In the genomic region with DNA sequence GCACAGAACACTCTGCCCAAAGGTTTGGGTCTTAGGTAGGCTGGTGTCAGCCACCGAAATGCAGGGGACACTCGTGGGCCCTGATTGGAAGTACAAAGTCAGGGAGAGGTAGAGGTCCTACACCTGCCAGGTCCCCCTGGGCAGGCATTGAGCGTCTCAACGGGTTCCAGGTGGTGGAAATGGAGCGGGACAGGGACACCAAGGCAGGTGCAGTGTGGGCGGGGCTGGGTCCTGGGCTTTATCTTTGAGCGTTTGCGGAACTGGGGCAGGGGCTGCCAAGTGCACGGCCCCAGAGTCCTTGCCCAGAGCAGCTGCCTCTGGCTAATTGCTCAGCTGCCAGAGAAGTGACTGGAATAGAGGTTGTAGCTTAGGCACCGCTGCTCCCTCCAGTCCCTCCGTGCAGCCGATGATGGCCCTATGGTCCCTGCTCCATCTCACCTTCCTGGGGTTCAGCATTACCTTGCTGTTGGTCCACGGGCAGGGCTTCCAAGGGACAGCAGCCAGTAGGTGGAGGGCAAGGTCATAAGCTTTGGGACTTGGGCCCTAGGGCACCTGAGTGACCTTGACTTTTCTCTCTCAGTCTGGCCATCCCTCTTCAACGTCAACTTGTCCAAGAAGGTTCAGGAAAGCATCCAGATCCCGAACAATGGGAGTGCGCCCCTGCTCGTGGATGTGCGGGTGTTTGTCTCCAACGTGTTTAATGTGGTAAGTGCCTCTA, we compare ENCODE assay signal across 10 cellular contexts. TPM values are rescaled to one million over a fixed set of nuclear protein-coding genes. Genes with fewer than 3 reads are reported as not detected.
DNase-seq lines count a peak whose midpoint lies in the region; ATAC-seq and TF ChIP-seq lines count a peak whose summit lies in the region.
"Had no signal": no experiment of that assay in that cellular context is flagged by ENCODE, and none has a peak within 500 bp of the region (broad histone marks: within the 10 kb centered on the region; RNA-seq: fewer than 3 reads in every experiment).

A gene (plus strand): TSS at position 324 of the 718 bp plus-strand sequence. CDS start 83 bp downstream, at position 407.

- peaks cover 29% of the 10 kb centered on the region for H3K4me1 ChIP-seq in cardiac muscle cell (ENCODE audit: low read depth)

- no peak for DNase-seq in cardiac muscle cell (ENCODE audit: low read depth in 1 of 2, low spot score in 1 of 2)
- no peak for DNase-seq in cardiac septum (ENCODE audit: low spot score)
- DNase-seq in NCI-H146 (lab: John Stamatoyannopoulos, UW) = peak; percentile 61
- DNase-seq in chondrocyte (ENCODE audit: low spot score) = peak; percentile 84
- DNase-seq in type B pancreatic cell (ENCODE audit: extremely low spot score, unreplicated experiment) = no peak
- DNase-seq in activated naive CD4-positive, alpha-beta T cell treated with Interleukin-2 at 50 U/mL for 16 hours = no peak
- DNase-seq: lower lobe of right lung had no signal

- H3K27ac Mint-ChIP-seq in chondrocyte (ENCODE audit: unreplicated experiment) (no peak within 1 kb of the TSS), type B pancreatic cell (peak within 1 kb of the TSS; percentile 43)

- H3K27ac ChIP-seq in cardiac muscle cell = peak within 1 kb of the TSS; percentile 59
- H3K27ac ChIP-seq: lower lobe of right lung, pancreas had no signal

- H3K9me3 Mint-ChIP-seq in chondrocyte (ENCODE audit: low read depth) = no peaks in the 10 kb centered on the region
- H3K9me3 Mint-ChIP-seq in type B pancreatic cell = no peaks in the 10 kb centered on the region

- no peaks in the 10 kb centered on the region for H3K36me3 ChIP-seq in cardiac muscle cell

- no peak within 1 kb of the TSS for H3K4me3 Mint-ChIP-seq in chondrocyte (ENCODE audit: unreplicated experiment)
- peak within 1 kb of the TSS; percentile 49 for H3K4me3 Mint-ChIP-seq in type B pancreatic cell

- intact Hi-C loops in cardiac septum (cut with DNase I) = no loop called here

- TF ChIP-seq CTCF in cardiac muscle cell (IDR thresholded peaks at IDR 0.05; ENCODE audit: low read depth, low read length) (no peak), chondrocyte (IDR thresholded peaks at IDR 0.05) (no peak), type B pancreatic cell (conservative IDR thresholded peaks at IDR 0.05) (no peak)

- peaks cover 47% of the 10 kb centered on the region for H3K27me3 ChIP-seq in cardiac muscle cell

- no peaks in the 10 kb centered on the region for H3K9me3 ChIP-seq in cardiac muscle cell (ENCODE audit: low read depth)
- H3K9me3 ChIP-seq: lower lobe of right lung, pancreas had no signal

- no peak within 1 kb of the TSS for H3K4me3 ChIP-seq in cardiac muscle cell
- H3K4me3 ChIP-seq: lower lobe of right lung, pancreas had no signal

- no peak for ATAC-seq in GM18511 (IDR thresholded peaks at IDR 0.05; ENCODE audit: unreplicated experiment)
- ATAC-seq in GM21367 (IDR thresholded peaks at IDR 0.05; ENCODE audit: unreplicated experiment) = no peak
- ATAC-seq: lower lobe of right lung had no signal

- peaks cover 9% of the 10 kb centered on the region for H3K36me3 Mint-ChIP-seq in chondrocyte (ENCODE audit: low read depth)
- no peaks in the 10 kb centered on the region for H3K36me3 Mint-ChIP-seq in type B pancreatic cell

- peaks cover 13% of the 10 kb centered on the region for H3K4me1 Mint-ChIP-seq in chondrocyte (ENCODE audit: low read depth)
- H3K4me1 Mint-ChIP-seq in type B pancreatic cell (ENCODE audit: unreplicated experiment) = peaks cover 16% of the 10 kb centered on the region

- H3K27me3 Mint-ChIP-seq in chondrocyte (ENCODE audit: low read depth) = peaks cover 48% of the 10 kb centered on the region
- peaks cover 71% of the 10 kb centered on the region for H3K27me3 Mint-ChIP-seq in type B pancreatic cell

RNA-seq across cellular contexts. Expression of the gene that starts here (rescaled TPM):
- total RNA-seq in cardiac muscle cell = not detected in 2 replicates
- 5.8 and 33.8 TPM in 2 replicates for polyA plus RNA-seq in cardiac muscle cell
- total RNA-seq in cardiac septum = not detected
- not detected in 3 replicates for total RNA-seq in chondrocyte
- total RNA-seq in type B pancreatic cell (ENCODE audit: low replicate concordance) = 0.29 TPM in 1 of 2 replicates, not detected in the other
- total RNA-seq: lower lobe of right lung had no signal

Comparison
In these comparisons a context has a peak if more than half of its experiments do, and no peak if none do; other contexts are left out.
1. Peak in DNase-seq in chondrocyte; RNA of the gene not detected or under 1 TPM.